In genomic region chr7:136086712-136087111, GRCh38 we compare ENCODE assay signal across 1 cellular context.
TF ChIP-seq lines count a peak whose summit lies in the region.

No MANE protein-coding gene starts in this region.

TF ChIP-seq in H1, 55 proteins besides CTCF, POLR2A, EP300 and RAD21 (continued from another document):
- TF ChIP-seq CHD7 (IDR thresholded peaks at IDR 0.05; ENCODE audit: insufficient replicate concordance, low read length) (no peak), NRF1 (IDR thresholded peaks at IDR 0.05; ENCODE audit: low read depth, low read length) (no peak), EGR1 (IDR thresholded peaks at IDR 0.05; ENCODE audit: borderline replicate concordance, low read depth, low read length) (no peak), BRCA1 (IDR thresholded peaks at IDR 0.05; ENCODE audit: low read depth, low read length) (no peak), ASH2L (IDR thresholded peaks at IDR 0.05; ENCODE audit: low read length) (no peak), GABPA (IDR thresholded peaks at IDR 0.05; ENCODE audit: borderline replicate concordance, insufficient read depth, low read length) (no peak), KDM4A (IDR thresholded peaks at IDR 0.05; ENCODE audit: low read depth, low read length, severe bottlenecking) (no peak), SP1 (IDR thresholded peaks at IDR 0.05; ENCODE audit: low read depth, low read length) (0 out of 2 replicates have a peak, but pooled peaks have one; percentile 54), TBP (IDR thresholded peaks at IDR 0.05; ENCODE audit: low read depth, low read length) (no peak), CEBPB (IDR thresholded peaks at IDR 0.05; ENCODE audit: low read depth, low read length) (peak; percentile 64; the same call in 1 of the 2 replicates), SAP30 (IDR thresholded peaks at IDR 0.05; ENCODE audit: insufficient read depth, insufficient replicate concordance, low read length) (no peak), HDAC6 (IDR thresholded peaks at IDR 0.05; ENCODE audit: low read depth, low read length) (no peak), SIN3A (conservative IDR thresholded peaks at IDR 0.05 in 1 of 2, IDR thresholded peaks at IDR 0.05 in 1 of 2; ENCODE audit: low read depth in 1 of 2, low read length in 2 of 2) (no peak), SP4 (IDR thresholded peaks at IDR 0.05; ENCODE audit: low read length) (no peak), MAFK (IDR thresholded peaks at IDR 0.05; ENCODE audit: low read depth, low read length) (no peak), EZH2 (IDR thresholded peaks at IDR 0.05; ENCODE audit: low read depth, low read length, severe bottlenecking) (no peak), RXRA (IDR thresholded peaks at IDR 0.05; ENCODE audit: insufficient read depth, low read depth, low read length) (no peak), SP2 (IDR thresholded peaks at IDR 0.05; ENCODE audit: low read length) (no peak), POLR2AphosphoS5 (IDR thresholded peaks at IDR 0.05; ENCODE audit: low read depth, low read length) (no peak), JUND (IDR thresholded peaks at IDR 0.05; ENCODE audit: low read length) (no peak), RNF2 (IDR thresholded peaks at IDR 0.05; ENCODE audit: borderline replicate concordance, low read depth, low read length, missing control alignments, poor library complexity, severe bottlenecking) (no peak), TAF1 (IDR thresholded peaks at IDR 0.05; ENCODE audit: low read depth, low read length) (no peak), FOSL1 (IDR thresholded peaks at IDR 0.05; ENCODE audit: insufficient read depth, low read depth, low read length) (no peak), CBX5 (IDR thresholded peaks at IDR 0.05; ENCODE audit: low read depth, low read length) (no peak)
- TF ChIP-seq, protein P1, sequence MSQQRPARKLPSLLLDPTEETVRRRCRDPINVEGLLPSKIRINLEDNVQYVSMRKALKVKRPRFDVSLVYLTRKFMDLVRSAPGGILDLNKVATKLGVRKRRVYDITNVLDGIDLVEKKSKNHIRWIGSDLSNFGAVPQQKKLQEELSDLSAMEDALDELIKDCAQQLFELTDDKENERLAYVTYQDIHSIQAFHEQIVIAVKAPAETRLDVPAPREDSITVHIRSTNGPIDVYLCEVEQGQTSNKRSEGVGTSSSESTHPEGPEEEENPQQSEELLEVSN (IDR thresholded peaks at IDR 0.05) = no peak
